Comparison of ENCODE assay signal across 13 cellular contexts in genomic region chr4:145720656-145721055, GRCh38. TPM values are rescaled to one million over a fixed set of nuclear protein-coding genes. Genes with fewer than 3 reads are reported as not detected.
DNase-seq lines count a peak whose midpoint lies in the region; ATAC-seq and TF ChIP-seq lines count a peak whose summit lies in the region.
"Had no signal": no experiment of that assay in that cellular context is flagged by ENCODE, and none has a peak within 500 bp of the region (broad histone marks: within the 10 kb centered on the region; RNA-seq: fewer than 3 reads in every experiment).

No MANE protein-coding gene starts in this region.

- H3F3A ChIP-seq in neural progenitor cell (ENCODE audit: low read depth), result peaks cover 15% of the 10 kb centered on the region

- H3K4me3 Mint-ChIP-seq in neural progenitor cell, result no peak overlapping the region
- no peak overlapping the region for H3K4me3 Mint-ChIP-seq in naive thymus-derived CD4-positive, alpha-beta T cell
- H3K4me3 Mint-ChIP-seq: HFFc6 had no signal

- intact Hi-C loops in naive thymus-derived CD4-positive, alpha-beta T cell (cut with micrococcal nuclease), result no loop called here
- intact Hi-C loops in posterior cingulate gyrus (cut with DNase I), result no loop called here

- TF ChIP-seq CTCF in neural progenitor cell (IDR thresholded peaks at IDR 0.05), result no peak

- H3K9me3 Mint-ChIP-seq in neural progenitor cell, result peaks cover 14% of the 10 kb centered on the region
- H3K9me3 Mint-ChIP-seq in naive thymus-derived CD4-positive, alpha-beta T cell, result peaks cover 0 to 8% (median 0%) of the 10 kb centered on the region in 11 donors
- H3K9me3 Mint-ChIP-seq: HFFc6 had no signal

- H2AFZ ChIP-seq in neural progenitor cell (replicated peaks), result no peak overlapping the region

- H3K9ac ChIP-seq in neural progenitor cell, result no peak overlapping the region

- ATAC-seq in GM18909 (IDR thresholded peaks at IDR 0.05; ENCODE audit: poor library complexity, unreplicated experiment) (peak; percentile 33), GM21786 (IDR thresholded peaks at IDR 0.05; ENCODE audit: unreplicated experiment) (peak; percentile 19), HG03342 (IDR thresholded peaks at IDR 0.05; ENCODE audit: unreplicated experiment) (peak; percentile 27)
- no peak for ATAC-seq in naive thymus-derived CD4-positive, alpha-beta T cell
- ATAC-seq: PC-3 had no signal

- peak overlapping the region; percentile 96 for H3K27ac Mint-ChIP-seq in neural progenitor cell
- H3K27ac Mint-ChIP-seq in naive thymus-derived CD4-positive, alpha-beta T cell, result no peak overlapping the region
- H3K27ac Mint-ChIP-seq: HFFc6 had no signal

- POLR2A ChIA-PET in naive thymus-derived CD4-positive, alpha-beta T cell (lab: Charles Lee), result no interaction called here

- no peaks in the 10 kb centered on the region for H3K9me3 ChIP-seq in neural progenitor cell (ENCODE audit: low read depth)
- H3K9me3 ChIP-seq in naive thymus-derived CD4-positive, alpha-beta T cell (ENCODE audit: control insufficient read depth in 2 of 3, low read length in 3 of 3), result no peaks in the 10 kb centered on the region

- no peaks in the 10 kb centered on the region for H3K79me2 ChIP-seq in neural progenitor cell (ENCODE audit: low read depth)

- peaks cover 15% of the 10 kb centered on the region for H3K4me1 ChIP-seq in neural progenitor cell
- no peaks in the 10 kb centered on the region for H3K4me1 ChIP-seq in naive thymus-derived CD4-positive, alpha-beta T cell (ENCODE audit: control insufficient read depth in 2 of 2, insufficient read depth in 2 of 2, low read length in 2 of 2)

- no peaks in the 10 kb centered on the region for H3K27me3 ChIP-seq in neural progenitor cell
- H3K27me3 ChIP-seq in naive thymus-derived CD4-positive, alpha-beta T cell (ENCODE audit: control insufficient read depth in 2 of 2, insufficient read depth in 2 of 2, low read length in 2 of 2), result no peaks in the 10 kb centered on the region

- peak overlapping the region; percentile 79 for H3K27ac ChIP-seq in neural progenitor cell
- H3K27ac ChIP-seq in naive thymus-derived CD4-positive, alpha-beta T cell (ENCODE audit: low read depth, low read length), result no peak overlapping the region

- CTCF ChIA-PET in naive thymus-derived CD4-positive, alpha-beta T cell (lab: Charles Lee), result interaction anchor here (0.5 to 0.6 kb wide), 2 partner anchors 120 to 546 kb away, joined by 3 read pairs; no protein-coding TSS in a partner anchor

- H4K20me1 ChIP-seq in neural progenitor cell (ENCODE audit: low read depth), result no peaks in the 10 kb centered on the region

- peak overlapping the region; percentile 43 for H3K4me2 ChIP-seq in neural progenitor cell

- H3K4me1 Mint-ChIP-seq in neural progenitor cell, result peaks cover 24% of the 10 kb centered on the region
- peaks cover 0 to 15% (median 6%) of the 10 kb centered on the region in 7 donors for H3K4me1 Mint-ChIP-seq in naive thymus-derived CD4-positive, alpha-beta T cell

- H3K27me3 Mint-ChIP-seq in neural progenitor cell (ENCODE audit: insufficient read depth, low read depth), result no peaks in the 10 kb centered on the region
- peaks cover 10 to 43% (median 19%) of the 10 kb centered on the region in 5 donors for H3K27me3 Mint-ChIP-seq in naive thymus-derived CD4-positive, alpha-beta T cell

- no peaks in the 10 kb centered on the region for H3K36me3 Mint-ChIP-seq in neural progenitor cell
- peaks cover 0 to 9% (median 0%) of the 10 kb centered on the region in 5 donors for H3K36me3 Mint-ChIP-seq in naive thymus-derived CD4-positive, alpha-beta T cell

- DNase-seq in neural progenitor cell (ENCODE audit: low spot score) (peak; percentile 58), medulla oblongata (ENCODE audit: extremely low spot score) (no peak), superior temporal gyrus (ENCODE audit: extremely low spot score) (no peak), posterior cingulate gyrus (no peak)
- DNase-seq in naive thymus-derived CD4-positive, alpha-beta T cell, result no peak
- DNase-seq: central memory CD4-positive, alpha-beta T cell; DMS 273 treated with DMSO at 0.1 percent for 48 hours; HFFc6; PC-3 had no signal

- no peaks in the 10 kb centered on the region for H3K36me3 ChIP-seq in neural progenitor cell
- no peaks in the 10 kb centered on the region for H3K36me3 ChIP-seq in naive thymus-derived CD4-positive, alpha-beta T cell (ENCODE audit: control insufficient read depth in 2 of 3, insufficient read depth in 3 of 3, low read length in 3 of 3)

- H3K4me3 ChIP-seq in neural progenitor cell, result no peak overlapping the region
- no peak overlapping the region for H3K4me3 ChIP-seq in naive thymus-derived CD4-positive, alpha-beta T cell (ENCODE audit: low read length)

RNA-seq across cellular contexts. Expression of gene C4orf51, which starts 40.7 kb away (rescaled TPM):
- not detected in 2 replicates for total RNA-seq in neural progenitor cell (ENCODE audit: low replicate concordance)
- total RNA-seq in naive thymus-derived CD4-positive, alpha-beta T cell, result not detected
- not detected for polyA plus RNA-seq in naive thymus-derived CD4-positive, alpha-beta T cell
- total RNA-seq: fibroblast of lung, HFFc6, PC-3 had no signal
- polyA plus RNA-seq: fibroblast of lung had no signal
